Comparison of ENCODE assay signal across 39 cellular contexts in the genomic region with DNA sequence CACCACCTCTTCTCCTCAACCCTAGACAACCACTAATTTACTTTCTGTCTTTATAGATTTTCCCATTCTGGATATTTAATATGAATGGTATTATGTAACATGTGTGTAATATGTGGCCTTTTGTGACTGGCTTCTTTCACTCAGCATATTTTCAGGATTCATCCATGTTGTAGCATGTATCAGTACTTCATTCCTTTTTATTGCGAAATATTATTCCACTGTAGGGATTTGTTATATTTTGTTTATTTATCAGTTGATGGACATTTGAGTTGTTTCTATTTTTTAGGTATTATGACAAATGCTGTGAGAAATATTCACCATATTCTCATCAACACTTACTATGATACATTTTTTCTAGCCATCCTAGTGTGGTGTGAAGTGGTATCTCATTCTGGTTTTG.
"Had no signal": no experiment of that assay in that cellular context is flagged by ENCODE, and none has a peak within 500 bp of the region (broad histone marks: within the 10 kb centered on the region; RNA-seq: fewer than 3 reads in every experiment).

No MANE protein-coding gene starts in this region.

- DNase-seq: activated effector memory CD4-positive, alpha-beta T cell treated with anti-CD3 and anti-CD28 coated beads, Interleukin-2, amount 50 U/mL, for 16 hours; activated effector memory CD4-positive, alpha-beta T cell treated with Interleukin-2 at 50 U/mL for 16 hours; activated gamma-delta T cell; activated gamma-delta T cell treated with Interleukin-2 at 50 U/mL for 16 hours; activated naive CD4-positive, alpha-beta T cell; activated naive CD4-positive, alpha-beta T cell treated with anti-CD3 and anti-CD28 coated beads for 36 hours; activated naive CD4-positive, alpha-beta T cell treated with anti-CD3 and anti-CD28 coated beads, Interleukin-2, amount 10 ng/mL, durations not matched to agents 7 days and 5 days; activated naive CD4-positive, alpha-beta T cell treated with anti-CD3 and anti-CD28 coated beads, Interleukin-2, amount 50 U/mL, for 16 hours; activated naive CD4-positive, alpha-beta T cell treated with Interleukin-2 at 50 U/mL for 16 hours; activated naive CD8-positive, alpha-beta T cell treated with anti-CD3 and anti-CD28 coated beads for 36 hours; activated naive CD8-positive, alpha-beta T cell treated with anti-CD3 and anti-CD28 coated beads, Interleukin-2, amount 10 ng/mL, durations not matched to agents 7 days and 5 days; activated naive CD8-positive, alpha-beta T cell treated with anti-CD3 and anti-CD28 coated beads, Interleukin-2, amount 50 U/mL, for 24 hours; activated T-cell treated with anti-CD3 and anti-CD28 coated beads, Interleukin-2, amount 50 U/mL, for 24 hours; activated T-cell treated with anti-CD3 and anti-CD28 coated beads, Interleukin-2, amount 50 U/mL, for 4 hours; activated T-cell treated with anti-CD3 and anti-CD28 coated beads, Interleukin-2, amount 50 U/mL, for 48 hours; activated T-cell treated with anti-CD3 and anti-CD28 coated beads, Interleukin-2, amount 50 U/mL, for 72 hours; adrenal gland; amniotic stem cell; amygdala; anterior cingulate cortex; aorta; body of pancreas; brain microvascular endothelial cell; caudate nucleus; central memory CD4-positive, alpha-beta T cell; cerebellar nuclear complex had no signal

- ATAC-seq: activated naive CD4-positive, alpha-beta T cell treated with anti-CD3 and anti-CD28 coated beads, Interleukin-2, amount 50 U/mL, for 72 hours; activated naive CD8-positive, alpha-beta T cell treated with anti-CD3 and anti-CD28 coated beads, Interleukin-2, amount 50 U/mL, for 24 hours; activated T-cell treated with anti-CD3 and anti-CD28 coated beads, Interleukin-2, amount 50 U/mL, for 4 hours; activated T-cell treated with anti-CD3 and anti-CD28 coated beads, Interleukin-2, amount 50 U/mL, for 72 hours; activated T-helper 17 cell treated with anti-CD3 and anti-CD28 coated beads, Interleukin-2, amount 50 U/mL, for 72 hours; body of pancreas had no signal

- H3K36me3 ChIP-seq: adrenal gland, ascending aorta, brain microvascular endothelial cell, breast epithelium, cardiac muscle cell had no signal

- H3K36me3 Mint-ChIP-seq: activated naive CD4-positive, alpha-beta T cell treated with anti-CD3 and anti-CD28 coated beads, Interleukin-2, amount 10 ng/mL, durations not matched to agents 7 days and 5 days; activated naive CD4-positive, alpha-beta T cell treated with anti-CD3 and anti-CD28 coated beads, Interleukin-2, amount 50 U/mL, for 24 hours; activated naive CD4-positive, alpha-beta T cell treated with anti-CD3 and anti-CD28 coated beads, Interleukin-2, amount 50 U/mL, for 72 hours; activated naive CD8-positive, alpha-beta T cell; activated naive CD8-positive, alpha-beta T cell treated with anti-CD3 and anti-CD28 coated beads for 36 hours; activated naive CD8-positive, alpha-beta T cell treated with anti-CD3 and anti-CD28 coated beads, Interleukin-2, amount 10 ng/mL, durations not matched to agents 7 days and 5 days; brain had no signal

- H3K4me1 ChIP-seq: adrenal gland, ascending aorta, body of pancreas, breast epithelium had no signal

- H3K4me3 Mint-ChIP-seq: activated naive CD4-positive, alpha-beta T cell treated with anti-CD3 and anti-CD28 coated beads for 36 hours; activated naive CD4-positive, alpha-beta T cell treated with anti-CD3 and anti-CD28 coated beads, Interleukin-2, amount 10 ng/mL, durations not matched to agents 7 days and 5 days; activated naive CD4-positive, alpha-beta T cell treated with anti-CD3 and anti-CD28 coated beads, Interleukin-2, amount 50 U/mL, for 24 hours; activated naive CD8-positive, alpha-beta T cell; activated naive CD8-positive, alpha-beta T cell treated with anti-CD3 and anti-CD28 coated beads for 36 hours; activated naive CD8-positive, alpha-beta T cell treated with anti-CD3 and anti-CD28 coated beads, Interleukin-2, amount 10 ng/mL, durations not matched to agents 7 days and 5 days; activated naive CD8-positive, alpha-beta T cell treated with anti-CD3 and anti-CD28 coated beads, Interleukin-2, amount 50 U/mL, for 24 hours; activated T-cell treated with anti-CD3 and anti-CD28 coated beads, Interleukin-2, amount 50 U/mL, for 24 hours; activated T-cell treated with anti-CD3 and anti-CD28 coated beads, Interleukin-2, amount 50 U/mL, for 4 hours; activated T-cell treated with anti-CD3 and anti-CD28 coated beads, Interleukin-2, amount 50 U/mL, for 72 hours; activated T-helper 1 cell treated with anti-CD3 and anti-CD28 coated beads, Interleukin-12 subunit alpha, Interleukin-12 subunit beta, Interleukin-2, Interleukin-4 antibody, amounts not matched to agents 30 ng/mL and 10 ng/mL and 1 ng/mL, durations not matched to agents 14 hours and 24 hours and 36 hours; activated T-helper 17 cell treated with anti-CD3 and anti-CD28 coated beads, Interleukin-2, amount 50 U/mL, for 72 hours; brain; central memory CD8-positive, alpha-beta T cell had no signal

- H3K27ac ChIP-seq: adrenal gland, ascending aorta, body of pancreas, brain microvascular endothelial cell, breast epithelium, cardiac muscle cell had no signal

- H3K4me1 Mint-ChIP-seq: activated naive CD4-positive, alpha-beta T cell treated with anti-CD3 and anti-CD28 coated beads, Interleukin-2, amount 10 ng/mL, durations not matched to agents 7 days and 5 days; activated naive CD4-positive, alpha-beta T cell treated with anti-CD3 and anti-CD28 coated beads, Interleukin-2, amount 50 U/mL, for 24 hours; activated naive CD8-positive, alpha-beta T cell treated with anti-CD3 and anti-CD28 coated beads for 36 hours; activated naive CD8-positive, alpha-beta T cell treated with anti-CD3 and anti-CD28 coated beads, Interleukin-2, amount 10 ng/mL, durations not matched to agents 7 days and 5 days; activated naive CD8-positive, alpha-beta T cell treated with anti-CD3 and anti-CD28 coated beads, Interleukin-2, amount 50 U/mL, for 24 hours; activated T-helper 17 cell treated with anti-CD3 and anti-CD28 coated beads, Interleukin-2, amount 50 U/mL, for 72 hours; central memory CD8-positive, alpha-beta T cell had no signal

- FAIRE-seq: astrocyte, bronchial epithelial cell had no signal

- H3K27ac Mint-ChIP-seq: activated naive CD4-positive, alpha-beta T cell treated with anti-CD3 and anti-CD28 coated beads for 36 hours; activated naive CD4-positive, alpha-beta T cell treated with anti-CD3 and anti-CD28 coated beads, Interleukin-2, amount 10 ng/mL, durations not matched to agents 7 days and 5 days; activated naive CD4-positive, alpha-beta T cell treated with anti-CD3 and anti-CD28 coated beads, Interleukin-2, amount 50 U/mL, for 24 hours; activated naive CD4-positive, alpha-beta T cell treated with anti-CD3 and anti-CD28 coated beads, Interleukin-2, amount 50 U/mL, for 72 hours; activated naive CD8-positive, alpha-beta T cell; activated naive CD8-positive, alpha-beta T cell treated with anti-CD3 and anti-CD28 coated beads for 36 hours; activated naive CD8-positive, alpha-beta T cell treated with anti-CD3 and anti-CD28 coated beads, Interleukin-2, amount 10 ng/mL, durations not matched to agents 7 days and 5 days; activated naive CD8-positive, alpha-beta T cell treated with anti-CD3 and anti-CD28 coated beads, Interleukin-2, amount 50 U/mL, for 24 hours; activated T-cell treated with anti-CD3 and anti-CD28 coated beads, Interleukin-2, amount 50 U/mL, for 24 hours; activated T-cell treated with anti-CD3 and anti-CD28 coated beads, Interleukin-2, amount 50 U/mL, for 72 hours; activated T-helper 1 cell treated with anti-CD3 and anti-CD28 coated beads, Interleukin-12 subunit alpha, Interleukin-12 subunit beta, Interleukin-2, Interleukin-4 antibody, amounts not matched to agents 30 ng/mL and 10 ng/mL and 1 ng/mL, durations not matched to agents 14 hours and 24 hours and 36 hours; activated T-helper 17 cell treated with anti-CD3 and anti-CD28 coated beads, Interleukin-2, amount 50 U/mL, for 72 hours; activated T-helper 2 cell treated with anti-CD3 and anti-CD28 coated beads, Interferon-gamma antibody, Interleukin-2, Interleukin-4, amounts not matched to agents 10 μg/mL and 5 μg/mL and 100 μg/mL, durations not matched to agents 14 hours and 24 hours and 36 hours; brain had no signal

- H3K27me3 ChIP-seq: adrenal gland, ascending aorta, body of pancreas, brain microvascular endothelial cell, breast epithelium, cardiac muscle cell had no signal

- H3K9me3 Mint-ChIP-seq: activated T-cell treated with anti-CD3 and anti-CD28 coated beads, Interleukin-2, amount 50 U/mL, for 72 hours; activated T-helper 1 cell treated with anti-CD3 and anti-CD28 coated beads, Interleukin-12 subunit alpha, Interleukin-12 subunit beta, Interleukin-2, Interleukin-4 antibody, amounts not matched to agents 30 ng/mL and 10 ng/mL and 1 ng/mL, durations not matched to agents 14 hours and 24 hours and 36 hours; activated T-helper 17 cell treated with anti-CD3 and anti-CD28 coated beads, Interleukin-2, amount 50 U/mL, for 72 hours; brain had no signal

- H3K4me3 ChIP-seq: adrenal gland, ascending aorta, body of pancreas, breast epithelium, cardiac muscle cell had no signal

- H3K9me3 ChIP-seq: adrenal gland, ascending aorta, body of pancreas, breast epithelium had no signal
